Comparison of ENCODE assay signal across 8 cellular contexts in genomic region chr9:90141723-90142122, GRCh38.
DNase-seq lines count a peak whose midpoint lies in the region; ATAC-seq lines count a peak whose summit lies in the region.

No MANE protein-coding gene starts in this region.

- peaks cover 17 to 55% (median 22%) of the 10 kb centered on the region in 5 donors for H3K27me3 Mint-ChIP-seq in naive thymus-derived CD4-positive, alpha-beta T cell

- H3K4me1 Mint-ChIP-seq in naive thymus-derived CD4-positive, alpha-beta T cell: peaks cover 0 to 6% (median 5%) of the 10 kb centered on the region in 7 donors

- H3K36me3 ChIP-seq in naive thymus-derived CD4-positive, alpha-beta T cell (ENCODE audit: control insufficient read depth in 2 of 3, insufficient read depth in 3 of 3, low read length in 3 of 3): no peaks in the 10 kb centered on the region

- H3K36me3 Mint-ChIP-seq in naive thymus-derived CD4-positive, alpha-beta T cell: no peaks in the 10 kb centered on the region

- intact Hi-C loops in naive thymus-derived CD4-positive, alpha-beta T cell (cut with micrococcal nuclease): loop anchor here (1.0 to 5.0 kb wide), 5 partner anchors 78 to 616 kb away; no protein-coding TSS in a partner anchor

- POLR2A ChIA-PET in naive thymus-derived CD4-positive, alpha-beta T cell (lab: Charles Lee): no interaction called here

- H3K9me3 Mint-ChIP-seq in naive thymus-derived CD4-positive, alpha-beta T cell: peaks cover 0 to 11% (median 0%) of the 10 kb centered on the region in 11 donors

- H3K27ac ChIP-seq in naive thymus-derived CD4-positive, alpha-beta T cell (ENCODE audit: low read depth, low read length): no peak overlapping the region

- DNase-seq in SIG-M5 treated with dmso at 0.1 percent for 504 hours (lab: John Stamatoyannopoulos, UW; ENCODE audit: unreplicated experiment) (peak; percentile 34), SIG-M5 (lab: John Stamatoyannopoulos, UW) (no peak), NCI-H2227 treated with DMSO at 0.1 percent for 48 hours (lab: John Stamatoyannopoulos, UW) (peak; percentile 13), mesenteric fat pad (ENCODE audit: low spot score) (no peak)
- DNase-seq in central memory CD4-positive, alpha-beta T cell: peak; percentile 9
- DNase-seq in naive thymus-derived CD4-positive, alpha-beta T cell: peak in 5 of 9 donors; percentile 10 to 25 (median 21)
- no peak for DNase-seq in NK-92 treated with Interleukin-12 subunit alpha and Interleukin-12 subunit beta, amount 100 ng/mL, for 24 hours (lab: John Stamatoyannopoulos, UW)

- no peaks in the 10 kb centered on the region for H3K4me1 ChIP-seq in naive thymus-derived CD4-positive, alpha-beta T cell (ENCODE audit: control insufficient read depth in 2 of 2, insufficient read depth in 2 of 2, low read length in 2 of 2)

- H3K4me3 ChIP-seq in naive thymus-derived CD4-positive, alpha-beta T cell (ENCODE audit: low read length): no peak overlapping the region

- CTCF ChIA-PET in naive thymus-derived CD4-positive, alpha-beta T cell (lab: Charles Lee): interaction anchor here (0.7 to 2.6 kb wide), 2 partner anchors 85 to 1302 kb away, joined by 3 to 8 read pairs; no protein-coding TSS in a partner anchor

- H3K27ac Mint-ChIP-seq in naive thymus-derived CD4-positive, alpha-beta T cell: no peak overlapping the region

- H3K4me3 Mint-ChIP-seq in naive thymus-derived CD4-positive, alpha-beta T cell: no peak overlapping the region

- H3K9me3 ChIP-seq in naive thymus-derived CD4-positive, alpha-beta T cell (ENCODE audit: control insufficient read depth in 2 of 3, low read length in 3 of 3): no peaks in the 10 kb centered on the region

- H3K27me3 ChIP-seq in naive thymus-derived CD4-positive, alpha-beta T cell (ENCODE audit: control insufficient read depth in 2 of 2, insufficient read depth in 2 of 2, low read length in 2 of 2): no peaks in the 10 kb centered on the region

- no peak for ATAC-seq in naive thymus-derived CD4-positive, alpha-beta T cell
- no peak for ATAC-seq in HG03521 (IDR thresholded peaks at IDR 0.05; ENCODE audit: unreplicated experiment)

Comparison
In these comparisons a context has a peak if more than half of its experiments do, and no peak if none do; other contexts are left out.
1. DNase-seq: peak in SIG-M5 treated with dmso at 0.1 percent for 504 hours (single experiment), NCI-H2227 treated with DMSO at 0.1 percent for 48 hours (single experiment), central memory CD4-positive, alpha-beta T cell (single experiment) and naive thymus-derived CD4-positive, alpha-beta T cell (5 of 9); none in SIG-M5 (single experiment), NK-92 treated with Interleukin-12 subunit alpha and Interleukin-12 subunit beta, amount 100 ng/mL, for 24 hours (single experiment) and mesenteric fat pad (single experiment).